16 cellular contexts compared by ENCODE assay signal in the genomic region with DNA sequence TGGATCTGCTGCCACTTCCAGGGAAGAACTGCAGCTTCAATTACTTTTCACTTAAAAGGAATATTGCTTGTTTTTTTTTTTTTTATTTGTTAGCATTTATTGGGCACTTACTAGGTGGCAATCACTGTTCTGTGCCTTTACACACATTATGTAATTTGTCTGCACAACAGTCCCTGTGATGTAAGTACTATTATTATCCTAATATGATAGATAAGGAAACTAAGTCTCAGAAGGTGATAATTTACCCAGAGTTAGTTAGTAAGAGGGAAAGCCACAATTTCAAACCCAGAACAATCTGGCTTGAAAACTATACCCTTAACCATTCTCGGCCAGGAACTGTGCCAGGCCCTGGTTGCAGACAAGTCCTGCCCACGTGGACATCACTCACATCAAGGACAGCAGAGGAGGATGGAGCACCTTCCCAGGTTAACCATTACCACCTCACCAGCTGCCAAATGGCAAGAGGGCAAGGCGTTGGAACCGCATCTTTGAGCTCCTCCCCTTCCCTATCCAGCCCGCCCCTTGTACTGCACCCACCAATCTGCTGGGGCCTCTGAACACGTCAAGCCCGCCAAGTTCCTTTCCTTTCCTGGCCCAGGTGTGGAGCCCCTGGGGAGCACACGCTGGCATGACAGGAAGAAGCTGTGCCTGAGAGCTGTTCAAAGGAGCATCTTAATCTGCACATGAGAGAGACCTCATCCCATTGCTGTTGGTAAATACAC.
A peak's percentile ranks its signal among the peaks of the same experiment; 100 is the strongest.
DNase-seq lines count a peak whose midpoint lies in the region; ATAC-seq and TF ChIP-seq lines count a peak whose summit lies in the region.
"Had no signal": no experiment of that assay in that cellular context is flagged by ENCODE, and none has a peak within 500 bp of the region (broad histone marks: within the 10 kb centered on the region; RNA-seq: fewer than 3 reads in every experiment).

No MANE protein-coding gene starts in this region.

- intact Hi-C loops in spleen (cut with DNase I; ENCODE audit: low total_unique reads): no loop called here

- no peak for TF ChIP-seq EP300 in gastroesophageal sphincter (IDR thresholded peaks at IDR 0.05)

- H3K27me3 ChIP-seq in duodenal mucosa (ENCODE audit: control insufficient read depth in 1 of 2, insufficient read depth in 2 of 2, low read length in 2 of 2) (peaks cover 0 to 2% of the 10 kb centered on the region in 2 donors), spleen (replicated peaks in 1 of 7) (no peaks in the 10 kb centered on the region), gastroesophageal sphincter (no peaks in the 10 kb centered on the region)
- H3K27me3 ChIP-seq: esophagus squamous epithelium, upper lobe of left lung had no signal

- 54 to 80% (median 76%) methylated on average over 8 of the region's 8 CpGs for WGBS in spleen, 5 donors
- 71 to 74% methylated on average over 3 to 6 of the region's 8 CpGs for WGBS in gastroesophageal sphincter (ENCODE audit: low coverage in 1 of 2), 2 donors

- H3K27ac ChIP-seq in duodenal mucosa (ENCODE audit: low read depth, low read length) (no peak overlapping the region), spleen (peak overlapping the region in 5 of 8 donors; percentile 17 to 46 (median 35)), gastroesophageal sphincter (no peak overlapping the region)
- H3K27ac ChIP-seq: esophagus squamous epithelium had no signal

- H3K9ac ChIP-seq in duodenal mucosa (ENCODE audit: low read depth in 1 of 2, low read length in 2 of 2): peak overlapping the region; percentile 15 to 35

- TF ChIP-seq CTCF in spleen (IDR thresholded peaks at IDR 0.05 in 8 of 11, conservative IDR thresholded peaks at IDR 0.05 in 3 of 11) (no peak), gastroesophageal sphincter (IDR thresholded peaks at IDR 0.05) (no peak)

- H3K4me1 ChIP-seq in duodenal mucosa (ENCODE audit: control insufficient read depth in 1 of 2, insufficient read depth in 2 of 2, low read length in 2 of 2): peaks cover 40 to 46% of the 10 kb centered on the region in 2 donors
- H3K4me1 ChIP-seq in spleen: peaks cover 6 to 33% (median 14%) of the 10 kb centered on the region in 6 donors
- peaks cover 0 to 62% (median 0%) of the 10 kb centered on the region in 3 donors for H3K4me1 ChIP-seq in gastroesophageal sphincter

- ATAC-seq in HG02885 (IDR thresholded peaks at IDR 0.05; ENCODE audit: poor library complexity, unreplicated experiment) (peak; percentile 70), gastroesophageal sphincter (no peak)
- ATAC-seq: activated naive CD4-positive, alpha-beta T cell treated with anti-CD3 and anti-CD28 coated beads, Interleukin-2, amount 50 U/mL, for 72 hours; natural killer cell had no signal

- TF ChIP-seq POLR2A in spleen (IDR thresholded peaks at IDR 0.05) (no peak), gastroesophageal sphincter (IDR thresholded peaks at IDR 0.05) (no peak)

- H3K36me3 ChIP-seq in duodenal mucosa (ENCODE audit: control insufficient read depth in 1 of 2, insufficient read depth in 2 of 2, low read length in 2 of 2): no peaks in the 10 kb centered on the region
- no peaks in the 10 kb centered on the region for H3K36me3 ChIP-seq in spleen
- peaks cover 0 to 3% of the 10 kb centered on the region in 2 donors for H3K36me3 ChIP-seq in gastroesophageal sphincter
- H3K36me3 ChIP-seq: esophagus squamous epithelium, upper lobe of left lung had no signal

- peak overlapping the region; percentile 48 to 56 for H3K4me3 ChIP-seq in duodenal mucosa (ENCODE audit: low read depth in 1 of 2, low read length in 2 of 2)
- H3K4me3 ChIP-seq in spleen: no peak overlapping the region
- no peak overlapping the region for H3K4me3 ChIP-seq in gastroesophageal sphincter
- H3K4me3 ChIP-seq: esophagus squamous epithelium, upper lobe of left lung had no signal

- DNase-seq in NCI-H82 (lab: John Stamatoyannopoulos, UW) (peak; percentile 5), NCI-H82 treated with DMSO at 0.1 percent for 48 hours (lab: John Stamatoyannopoulos, UW; ENCODE audit: unreplicated experiment) (no peak), spleen (no peak), NCI-H128 (lab: John Stamatoyannopoulos, UW; ENCODE audit: unreplicated experiment) (no peak), NK-92 (lab: John Stamatoyannopoulos, UW; ENCODE audit: unreplicated experiment) (no peak)
- DNase-seq: activated CD4-positive, alpha-beta memory T cell treated with anti-CD3 and anti-CD28 coated beads for 36 hours; cerebellar nuclear complex; esophagus squamous epithelium; HFFc6; natural killer cell; NCI-H1417 treated with DMSO at 0.1 percent for 48 hours; upper lobe of left lung had no signal

- H3K9me3 ChIP-seq in duodenal mucosa (ENCODE audit: control insufficient read depth in 1 of 2, low read length in 2 of 2) (no peaks in the 10 kb centered on the region), spleen (no peaks in the 10 kb centered on the region), gastroesophageal sphincter (no peaks in the 10 kb centered on the region)
- H3K9me3 ChIP-seq: esophagus squamous epithelium, upper lobe of left lung had no signal

Comparison
In these comparisons a context has a peak if more than half of its experiments do, and no peak if none do; other contexts are left out.
1. H3K27ac ChIP-seq: peak in spleen (5 of 8); none in duodenal mucosa (single experiment) and gastroesophageal sphincter (0 of 4).
2. H3K4me3 ChIP-seq: peak in duodenal mucosa (2 of 2); none in spleen (0 of 8) and gastroesophageal sphincter (0 of 2).